Comparison of ENCODE assay signal across 8 cellular contexts in the genomic region with DNA sequence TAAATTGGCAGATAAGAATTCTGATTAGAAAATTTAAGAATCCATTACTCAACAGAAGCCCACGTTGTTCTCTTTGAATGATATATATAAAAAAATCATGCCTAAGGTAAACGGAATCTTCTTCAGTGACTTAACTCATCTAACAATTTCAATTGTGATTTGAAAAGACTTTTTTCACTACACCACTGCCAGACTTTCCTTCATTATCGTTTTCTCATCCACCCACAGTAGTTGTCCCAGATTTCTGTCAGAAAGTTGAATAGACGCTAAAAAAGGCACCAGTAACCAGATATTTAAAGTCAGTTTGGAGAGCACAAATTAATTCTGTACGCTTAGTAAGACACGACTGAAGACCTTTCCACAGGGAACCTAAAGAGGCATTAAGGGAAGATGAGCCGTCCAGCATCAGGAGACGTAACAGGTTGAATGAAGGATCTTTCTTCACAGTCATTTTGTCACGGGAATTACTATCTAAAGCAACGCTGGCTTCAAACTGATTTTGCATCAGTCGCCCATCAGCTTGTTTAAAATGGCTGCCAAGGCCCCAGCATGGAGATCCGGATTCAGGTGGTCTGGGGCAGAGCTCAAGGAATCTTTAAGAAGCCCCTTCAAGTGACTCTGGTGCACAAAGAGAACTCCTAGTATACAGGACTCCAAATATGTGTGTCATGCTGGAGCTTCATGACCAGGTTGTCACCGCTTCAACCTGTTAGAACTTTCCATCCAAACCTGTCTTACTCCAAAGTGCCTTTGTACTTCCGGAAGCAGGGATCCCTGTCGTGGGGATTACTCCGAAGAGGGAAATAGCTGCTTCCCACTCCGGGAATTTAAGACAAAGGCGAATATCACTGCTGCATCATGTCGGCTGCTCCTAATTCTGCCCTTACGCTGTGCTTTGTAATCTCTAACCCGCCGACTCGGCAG. TPM values are rescaled to one million over a fixed set of nuclear protein-coding genes. Genes with fewer than 3 reads are reported as not detected.
DNase-seq lines count a peak whose midpoint lies in the region; ATAC-seq, FAIRE-seq and TF ChIP-seq lines count a peak whose summit lies in the region.

No MANE protein-coding gene starts in this region.

- TF ChIP-seq CTCF in PC-3 (conservative IDR thresholded peaks at IDR 0.05; ENCODE audit: low read depth, low read length) (no peak), coronary artery (IDR thresholded peaks at IDR 0.05) (no peak), mesothelial cell of epicardium (IDR thresholded peaks at IDR 0.05; ENCODE audit: unreplicated experiment) (no peak)

- peaks cover 42% of the 10 kb centered on the region for H3K4me1 Mint-ChIP-seq in activated CD4-positive, alpha-beta T cell treated with anti-CD3 and anti-CD28 coated beads for 36 hours
- peaks cover 40% of the 10 kb centered on the region for H3K4me1 Mint-ChIP-seq in mesothelial cell of epicardium

- H3K79me2 ChIP-seq in PC-3 (ENCODE audit: low read length): peaks cover 51% of the 10 kb centered on the region

- BruUV-seq in PC-3 (replicated peaks; lab: Mats Ljungman, UMichigan): TSS peak; percentile 42

- no peaks in the 10 kb centered on the region for H3K9me3 Mint-ChIP-seq in activated CD4-positive, alpha-beta T cell treated with anti-CD3 and anti-CD28 coated beads for 36 hours (ENCODE audit: low read depth)
- no peaks in the 10 kb centered on the region for H3K9me3 Mint-ChIP-seq in mesothelial cell of epicardium

- H3K9me2 ChIP-seq in PC-3 (replicated peaks; ENCODE audit: low read length): no peaks in the 10 kb centered on the region

- H3K27ac ChIP-seq in PC-3 (ENCODE audit: low read length) (peak overlapping the region; percentile 89), coronary artery (peak overlapping the region; percentile 97 to 98)

- H3K36me3 Mint-ChIP-seq in activated CD4-positive, alpha-beta T cell treated with anti-CD3 and anti-CD28 coated beads for 36 hours (ENCODE audit: low read depth): peaks cover 10% of the 10 kb centered on the region
- peaks cover 5% of the 10 kb centered on the region for H3K36me3 Mint-ChIP-seq in mesothelial cell of epicardium

- FAIRE-seq in urothelium cell line (lab: Jason Lieb, UNC): no peak

- peak overlapping the region; percentile 99 for H3K9ac ChIP-seq in PC-3 (ENCODE audit: low read length)

- H4K20me1 ChIP-seq in PC-3 (ENCODE audit: low read length): peaks cover 7% of the 10 kb centered on the region; the same call in 1 of the 2 replicates

- POLR2A ChIA-PET in activated CD4-positive, alpha-beta T cell treated with anti-CD3 and anti-CD28 coated beads for 36 hours (lab: Charles Lee): interaction anchor here (0.7 kb wide), 1 partner anchor 11 kb away, joined by 3 read pairs; no protein-coding TSS in a partner anchor
- POLR2A ChIA-PET in PC-3 (lab: Charles Lee; ENCODE audit: unreplicated experiment): interaction anchor here (0.6 to 1.3 kb wide), 4 partner anchors 11 to 36 kb away, joined by 3 to 17 read pairs (median 9); no protein-coding TSS in a partner anchor

- peaks cover 34% of the 10 kb centered on the region for H3K4me1 ChIP-seq in PC-3 (ENCODE audit: insufficient read depth, low read length)

- H2AFZ ChIP-seq in PC-3 (ENCODE audit: low read length): peak overlapping the region; percentile 46; the same call in 1 of the 2 replicates

- H3K9me3 ChIP-seq in PC-3 (ENCODE audit: low read length): no peaks in the 10 kb centered on the region

- peak; percentile 21 for DNase-seq in activated CD4-positive, alpha-beta T cell treated with anti-CD3 and anti-CD28 coated beads for 36 hours
- DNase-seq in activated CD4-positive, alpha-beta T cell treated with anti-CD3 and anti-CD28 coated beads for 1 hour: no peak
- DNase-seq in PC-3 (peak; percentile 40), coronary artery (ENCODE audit: low spot score) (no peak), mesothelial cell of epicardium (ENCODE audit: low spot score in 2 of 2, unreplicated experiment in 2 of 2) (peak in 1 of 2 experiments; percentile 46), urothelium cell line (ENCODE audit: low spot score) (peak; percentile 28), Ammon's horn (ENCODE audit: low spot score) (no peak)

- peak overlapping the region; percentile 91 for H3K4me3 Mint-ChIP-seq in activated CD4-positive, alpha-beta T cell treated with anti-CD3 and anti-CD28 coated beads for 36 hours
- peak overlapping the region; percentile 95 for H3K4me3 Mint-ChIP-seq in mesothelial cell of epicardium

- peak overlapping the region; percentile 97 for H3K4me3 ChIP-seq in PC-3 (ENCODE audit: low read length)
- peak overlapping the region; percentile 93 for H3K4me3 ChIP-seq in coronary artery

- peak overlapping the region; percentile 86 for H3K27ac Mint-ChIP-seq in activated CD4-positive, alpha-beta T cell treated with anti-CD3 and anti-CD28 coated beads for 36 hours
- H3K27ac Mint-ChIP-seq in mesothelial cell of epicardium: peak overlapping the region; percentile 98

- CTCF ChIA-PET in activated CD4-positive, alpha-beta T cell treated with anti-CD3 and anti-CD28 coated beads for 36 hours (lab: Charles Lee): interaction anchor here (1.0 to 1.9 kb wide), 7 partner anchors 9 to 214 kb away, joined by 3 to 7 read pairs (median 4); no protein-coding TSS in a partner anchor
- CTCF ChIA-PET in PC-3 (lab: Charles Lee): interaction anchor here (1.1 kb wide), 1 partner anchor 23 kb away, joined by 3 read pairs; no protein-coding TSS in a partner anchor

- no peaks in the 10 kb centered on the region for H3K27me3 ChIP-seq in PC-3 (ENCODE audit: low read length)

- peak overlapping the region; percentile 91 for H3K4me2 ChIP-seq in PC-3 (ENCODE audit: low read length)

- 0 out of 2 replicates have a peak, but pooled peaks cover 3% of the 10 kb centered on the region for H3K36me3 ChIP-seq in PC-3 (ENCODE audit: low read depth, low read length)

- peaks cover 6% of the 10 kb centered on the region for H3K27me3 Mint-ChIP-seq in activated CD4-positive, alpha-beta T cell treated with anti-CD3 and anti-CD28 coated beads for 36 hours
- H3K27me3 Mint-ChIP-seq in mesothelial cell of epicardium (ENCODE audit: low read depth): peaks cover 12% of the 10 kb centered on the region

- intact Hi-C loops in activated CD4-positive, alpha-beta T cell treated with anti-CD3 and anti-CD28 coated beads for 36 hours (cut with DNase I, micrococcal nuclease): loop anchor here in 1 of 2 experiments (10.0 kb wide), 2 partner anchors 482 to 892 kb away; partner anchors contain the start of genes ABHD5 and SNRK
- intact Hi-C loops in PC-3 (cut with micrococcal nuclease): no loop called here

- no peaks in the 10 kb centered on the region for H3F3A ChIP-seq in PC-3 (ENCODE audit: low read length, unreplicated experiment)

- ATAC-seq in activated CD4-positive, alpha-beta T cell treated with anti-CD3 and anti-CD28 coated beads for 36 hours: no peak
- ATAC-seq in PC-3 (peak; percentile 1), HG02973 (IDR thresholded peaks at IDR 0.05; ENCODE audit: unreplicated experiment) (no peak)

RNA-seq across cellular contexts. Expression of gene HIGD1A, which starts 1.2 kb away (rescaled TPM):
- 10 to 100 TPM; 74.9 to 77.8 TPM for total RNA-seq in activated CD4-positive, alpha-beta T cell treated with anti-CD3 and anti-CD28 coated beads for 36 hours
- total RNA-seq in PC-3 (2014; rRNA removed) (118 and 154 TPM in 2 replicates), mesothelial cell of epicardium (62.0 to 72.2 TPM (median 63.9 TPM) in 3 replicates)

RNA-seq across cellular contexts. Expression of gene ACKR2, which starts 6.1 kb away (rescaled TPM):
- under 1 TPM; 0.64 to 0.65 TPM for total RNA-seq in activated CD4-positive, alpha-beta T cell treated with anti-CD3 and anti-CD28 coated beads for 36 hours
- total RNA-seq in PC-3 (2014; rRNA removed) (1.3 and 3.9 TPM in 2 replicates), mesothelial cell of epicardium (1.2 to 2.2 TPM (median 1.6 TPM) in 3 replicates)

RNA-seq across cellular contexts. Expression of gene CCDC13, which starts 30.1 kb away (rescaled TPM):
- under 1 TPM; 0.46 to 0.63 TPM for total RNA-seq in activated CD4-positive, alpha-beta T cell treated with anti-CD3 and anti-CD28 coated beads for 36 hours
- total RNA-seq in PC-3 (2014; rRNA removed) (0.47 TPM in 1 of 2 replicates, not detected in the other), mesothelial cell of epicardium (0.55 to 0.90 TPM (median 0.60 TPM) in 3 replicates)

Comparison
In these comparisons a context has a peak if more than half of its experiments do, and no peak if none do; other contexts are left out.
1. DNase-seq: peak in activated CD4-positive, alpha-beta T cell treated with anti-CD3 and anti-CD28 coated beads for 36 hours (single experiment), PC-3 (single experiment) and urothelium cell line (single experiment); none in activated CD4-positive, alpha-beta T cell treated with anti-CD3 and anti-CD28 coated beads for 1 hour (single experiment), coronary artery (single experiment) and Ammon's horn (single experiment).